In genomic region chr5:40909233-40909632, GRCh38 we compare ENCODE assay signal across 16 cellular contexts. TPM values are rescaled to one million over a fixed set of nuclear protein-coding genes. Genes with fewer than 3 reads are reported as not detected.
DNase-seq lines count a peak whose midpoint lies in the region; ATAC-seq and TF ChIP-seq lines count a peak whose summit lies in the region.
"Had no signal": no experiment of that assay in that cellular context is flagged by ENCODE, and none has a peak within 500 bp of the region (broad histone marks: within the 10 kb centered on the region; RNA-seq: fewer than 3 reads in every experiment).

Gene C7, plus strand, starts transcription at chr5:40909497. Its CDS starts 114 bp downstream, at chr5:40909611.

- H3K27ac Mint-ChIP-seq in T-helper 2 cell treated with Interferon-gamma antibody and Interleukin-4, amounts not matched to agents 5 μg/mL and 100 μg/mL, for 36 hours = no peak within 1 kb of the TSS
- H3K27ac Mint-ChIP-seq: activated naive CD4-positive, alpha-beta T cell treated with anti-CD3 and anti-CD28 coated beads, Interleukin-2, amount 50 U/mL, for 24 hours; CD14-positive monocyte had no signal

- H2AFZ ChIP-seq in trophoblast cell (ENCODE audit: insufficient read depth, low read length, poor library complexity) = no peak within 1 kb of the TSS

- H3K4me3 Mint-ChIP-seq in T-helper 2 cell treated with Interferon-gamma antibody and Interleukin-4, amounts not matched to agents 5 μg/mL and 100 μg/mL, for 36 hours = no peak within 1 kb of the TSS
- H3K4me3 Mint-ChIP-seq: activated naive CD4-positive, alpha-beta T cell treated with anti-CD3 and anti-CD28 coated beads, Interleukin-2, amount 50 U/mL, for 24 hours; CD14-positive monocyte had no signal

- H4K5ac ChIP-seq in mesendoderm (ENCODE audit: low read length) = no peak within 1 kb of the TSS

- H2BK15ac ChIP-seq in mesendoderm (replicated peaks; ENCODE audit: low read depth) = no peak within 1 kb of the TSS

- peak within 1 kb of the TSS; percentile 67 for H3K4me3 ChIP-seq in fibroblast of pulmonary artery (replicated peaks; ENCODE audit: low read depth, low read length)
- no peak within 1 kb of the TSS for H3K4me3 ChIP-seq in mesendoderm (ENCODE audit: low read length)
- H3K4me3 ChIP-seq in thyroid gland (replicated peaks in 1 of 3) = no peak within 1 kb of the TSS
- no peak within 1 kb of the TSS for H3K4me3 ChIP-seq in trophoblast cell (ENCODE audit: low read depth, low read length)

- peak; percentile 87 for DNase-seq in fibroblast of pulmonary artery (ENCODE audit: low read depth)
- DNase-seq in mesendoderm = peak; percentile 29
- DNase-seq in thyroid gland = no peak
- DNase-seq in DMS 273 treated with DMSO at 0.1 percent for 48 hours (lab: John Stamatoyannopoulos, UW) = no peak
- no peak for DNase-seq in NCI-H2196 treated with DMSO at 0.1 percent for 48 hours (lab: John Stamatoyannopoulos, UW; ENCODE audit: unreplicated experiment)
- no peak for DNase-seq in T-helper 2 cell treated with Interferon-gamma antibody and Interleukin-4, amounts not matched to agents 5 μg/mL and 100 μg/mL, for 36 hours (ENCODE audit: low spot score)
- DNase-seq in trophoblast cell = no peak
- DNase-seq: activated CD8-positive, alpha-beta memory T cell treated with anti-CD3 and anti-CD28 coated beads for 24 hours; KG1; mesenchymal stem cell; NCI-H187 had no signal

- H3K4me1 Mint-ChIP-seq in T-helper 2 cell treated with Interferon-gamma antibody and Interleukin-4, amounts not matched to agents 5 μg/mL and 100 μg/mL, for 36 hours (ENCODE audit: low read depth) = peaks cover 1% of the 10 kb centered on the region
- H3K4me1 Mint-ChIP-seq: activated naive CD4-positive, alpha-beta T cell treated with anti-CD3 and anti-CD28 coated beads, Interleukin-2, amount 50 U/mL, for 24 hours; CD14-positive monocyte had no signal

- TF ChIP-seq CTCF in fibroblast of pulmonary artery (IDR thresholded peaks at IDR 0.05; ENCODE audit: low read length, missing control alignments) (no peak), thyroid gland (IDR thresholded peaks at IDR 0.05) (no peak)

- H3K56ac ChIP-seq in mesendoderm (ENCODE audit: low read length) = no peak within 1 kb of the TSS

- no peak within 1 kb of the TSS for H4K91ac ChIP-seq in trophoblast cell (ENCODE audit: low read depth, low read length)

- H3K14ac ChIP-seq in trophoblast cell (ENCODE audit: low read length) = no peak within 1 kb of the TSS

- H3K9ac ChIP-seq in mesendoderm (ENCODE audit: low read length) (no peak within 1 kb of the TSS), trophoblast cell (ENCODE audit: low read length) (no peak within 1 kb of the TSS)

- peak; percentile 19; the same call in 1 of the 3 replicates for ATAC-seq in SK-N-SH treated with all-trans-retinoic acid at 6 μM for 48 hours

- H3K27ac ChIP-seq in mesendoderm (ENCODE audit: low read depth, low read length) (no peak within 1 kb of the TSS), thyroid gland (peak within 1 kb of the TSS in 1 of 3 donors; percentile 4), trophoblast cell (ENCODE audit: low read depth, low read length) (no peak within 1 kb of the TSS)

- H3K79me1 ChIP-seq in mesendoderm (ENCODE audit: low read length) (no peaks in the 10 kb centered on the region), trophoblast cell (ENCODE audit: low read length) (no peaks in the 10 kb centered on the region)

- no peaks in the 10 kb centered on the region for H3K9me3 Mint-ChIP-seq in T-helper 2 cell treated with Interferon-gamma antibody and Interleukin-4, amounts not matched to agents 5 μg/mL and 100 μg/mL, for 36 hours
- H3K9me3 Mint-ChIP-seq: activated naive CD4-positive, alpha-beta T cell treated with anti-CD3 and anti-CD28 coated beads, Interleukin-2, amount 50 U/mL, for 24 hours; CD14-positive monocyte had no signal

- no peak within 1 kb of the TSS for H4K12ac ChIP-seq in trophoblast cell (ENCODE audit: low read depth, low read length)

- no peak for TF ChIP-seq POLR2A in thyroid gland (IDR thresholded peaks at IDR 0.05)

- H3K9me3 ChIP-seq in thyroid gland (no peaks in the 10 kb centered on the region), trophoblast cell (ENCODE audit: insufficient read depth, low read depth, low read length) (no peaks in the 10 kb centered on the region)

- H2BK12ac ChIP-seq in trophoblast cell (ENCODE audit: low read length) = no peak within 1 kb of the TSS

- H3K4me2 ChIP-seq in mesendoderm (ENCODE audit: low read length) (no peak within 1 kb of the TSS), trophoblast cell (ENCODE audit: low read length) (no peak within 1 kb of the TSS)

- H2BK120ac ChIP-seq in mesendoderm (ENCODE audit: low read depth, low read length) = no peak within 1 kb of the TSS
- H2BK120ac ChIP-seq in trophoblast cell (ENCODE audit: insufficient read depth, low read length, poor library complexity) = no peak within 1 kb of the TSS

- H3K18ac ChIP-seq in mesendoderm (ENCODE audit: low read length) (no peak within 1 kb of the TSS), trophoblast cell (ENCODE audit: low read length) (no peak within 1 kb of the TSS)

- H4K8ac ChIP-seq in mesendoderm (ENCODE audit: low read depth, low read length) = no peak within 1 kb of the TSS
- no peak within 1 kb of the TSS for H4K8ac ChIP-seq in trophoblast cell (ENCODE audit: low read depth, low read length)

- H3K36me3 Mint-ChIP-seq in T-helper 2 cell treated with Interferon-gamma antibody and Interleukin-4, amounts not matched to agents 5 μg/mL and 100 μg/mL, for 36 hours (ENCODE audit: low read depth) = no peaks in the 10 kb centered on the region
- H3K36me3 Mint-ChIP-seq: activated naive CD4-positive, alpha-beta T cell treated with anti-CD3 and anti-CD28 coated beads, Interleukin-2, amount 50 U/mL, for 24 hours; CD14-positive monocyte had no signal

- H3K27me3 ChIP-seq in mesendoderm (ENCODE audit: insufficient read depth, low read length, poor library complexity) = no peaks in the 10 kb centered on the region
- H3K27me3 ChIP-seq in thyroid gland = no peaks in the 10 kb centered on the region
- no peaks in the 10 kb centered on the region for H3K27me3 ChIP-seq in trophoblast cell (ENCODE audit: insufficient read depth, low read length)

- H3K23ac ChIP-seq in mesendoderm (ENCODE audit: low read length) (no peak within 1 kb of the TSS), trophoblast cell (ENCODE audit: low read length) (no peak within 1 kb of the TSS)

- H3K4me1 ChIP-seq in mesendoderm (ENCODE audit: control insufficient read depth, low read depth, low read length) (no peaks in the 10 kb centered on the region), thyroid gland (no peaks in the 10 kb centered on the region), trophoblast cell (ENCODE audit: control insufficient read depth in 1 of 2, insufficient read depth in 2 of 2, low read length in 2 of 2) (no peaks in the 10 kb centered on the region)

- WGBS in mesendoderm (ENCODE audit: extremely low coverage, insufficient coverage, low lambda C conversion rate) = no CpG with 5 or more reads among the region's 3 CpGs
- WGBS in thyroid gland, 2 donors = 19 to 21% methylated on average over 3 of the region's 3 CpGs
- WGBS in trophoblast cell (ENCODE audit: extremely low coverage, insufficient coverage, insufficient read length) = no CpG with 5 or more reads among the region's 3 CpGs

- peaks cover 13% of the 10 kb centered on the region for H3K27me3 Mint-ChIP-seq in T-helper 2 cell treated with Interferon-gamma antibody and Interleukin-4, amounts not matched to agents 5 μg/mL and 100 μg/mL, for 36 hours (ENCODE audit: low read depth)

- no peaks in the 10 kb centered on the region for H3K36me3 ChIP-seq in mesendoderm (ENCODE audit: control insufficient read depth, insufficient read depth, low read length)
- H3K36me3 ChIP-seq in thyroid gland = no peaks in the 10 kb centered on the region
- no peaks in the 10 kb centered on the region for H3K36me3 ChIP-seq in trophoblast cell (ENCODE audit: control insufficient read depth in 1 of 2, insufficient read depth in 2 of 2, low read length in 2 of 2)

- H3K79me2 ChIP-seq in mesendoderm (ENCODE audit: control insufficient read depth, insufficient read depth, low read length) (no peaks in the 10 kb centered on the region), trophoblast cell (ENCODE audit: control insufficient read depth, insufficient read depth, low read length, poor library complexity) (no peaks in the 10 kb centered on the region)

- no peak within 1 kb of the TSS for H2AK5ac ChIP-seq in mesendoderm (ENCODE audit: low read length)
- no peak within 1 kb of the TSS for H2AK5ac ChIP-seq in trophoblast cell (ENCODE audit: low read length)

- intact Hi-C loops in thyroid gland (cut with DNase I) = no loop called here

- no peak within 1 kb of the TSS for H2BK5ac ChIP-seq in mesendoderm (ENCODE audit: low read length)
- H2BK5ac ChIP-seq in trophoblast cell (ENCODE audit: low read depth, low read length, poor library complexity) = no peak within 1 kb of the TSS

- H3K4ac ChIP-seq in mesendoderm (ENCODE audit: low read depth, low read length) = no peak within 1 kb of the TSS
- H3K4ac ChIP-seq in trophoblast cell (ENCODE audit: low read depth, low read length) = no peak within 1 kb of the TSS

TF ChIP-seq in SK-N-SH treated with all-trans-retinoic acid at 6 μM for 48 hours, 23 proteins besides CTCF, POLR2A, EP300 and RAD21:
- TF ChIP-seq ZC3H10 (CRISPR knock-in tag; IDR thresholded peaks at IDR 0.05) (no peak), TCF4 (CRISPR knock-in tag; IDR thresholded peaks at IDR 0.05; ENCODE audit: borderline replicate concordance) (peak; percentile 82), SNAI2 (CRISPR knock-in tag; IDR thresholded peaks at IDR 0.05) (0 out of 2 replicates have a peak, but pooled peaks have one; percentile 46), POU6F1 (CRISPR knock-in tag; IDR thresholded peaks at IDR 0.05; ENCODE audit: borderline replicate concordance, low read depth) (no peak)

RNA-seq across cellular contexts. Expression of gene C7, which starts in this region (rescaled TPM):
- polyA plus RNA-seq in mesendoderm (2013, experiment 1 of 2) = not detected
- not detected for polyA plus RNA-seq in mesendoderm (2013, experiment 2 of 2)
- 100 to 1,000 TPM; 108 to 257 (median 203) TPM for total RNA-seq in thyroid gland
- not detected in 2 replicates for polyA plus RNA-seq in trophoblast cell (2013)
- total RNA-seq: G401; T-helper 1 cell treated with Interleukin-12 subunit alpha and Interleukin-12 subunit beta and Interleukin-4 antibody, amounts not matched to agents 30 ng/mL and 1 ng/mL, for 36 hours had no signal
- polyA plus RNA-seq: CD14-positive monocyte had no signal

Comparison
In these comparisons a context has a peak if more than half of its experiments do, and no peak if none do; other contexts are left out.
1. DNase-seq: peak in fibroblast of pulmonary artery (single experiment) and mesendoderm (single experiment); none in thyroid gland (0 of 2), DMS 273 treated with DMSO at 0.1 percent for 48 hours (single experiment), NCI-H2196 treated with DMSO at 0.1 percent for 48 hours (single experiment), T-helper 2 cell treated with Interferon-gamma antibody and Interleukin-4, amounts not matched to agents 5 μg/mL and 100 μg/mL, for 36 hours (single experiment) and trophoblast cell (0 of 2).